ENCODE assay signal across 8 cellular contexts in genomic region chr17:67993153-67993997, GRCh38. TPM values are rescaled to one million over a fixed set of nuclear protein-coding genes. Genes with fewer than 3 reads are reported as not detected.
DNase-seq lines count a peak whose midpoint lies in the region; ATAC-seq and TF ChIP-seq lines count a peak whose summit lies in the region.

No MANE protein-coding gene starts in this region.

- BruUV-seq in A673 (replicated peaks; lab: Mats Ljungman, UMichigan) = no TSS peak

- DNase-seq in A673 (ENCODE audit: low spot score) (peak; percentile 91), NCI-H2171 treated with DMSO at 0.1 percent for 48 hours (lab: John Stamatoyannopoulos, UW) (peak; percentile 57), cerebellum (ENCODE audit: low spot score) (peak; percentile 91), kidney tubule cell (ENCODE audit: low spot score) (peak; percentile 92)
- DNase-seq in stimulated activated CD4-positive, alpha-beta T cell treated with anti-CD3 and anti-CD28 coated beads, Interleukin-15, amount 100 ng/mL, for 48 hours (ENCODE audit: low read depth in 2 of 2) = peak; percentile 42 to 63

- peak overlapping the region; percentile 93 for H3K27ac ChIP-seq in A673 (ENCODE audit: low read depth, low read length, poor library complexity, severe bottlenecking)

- intact Hi-C loops in A673 (cut with micrococcal nuclease; ENCODE audit: unreplicated experiment) = no loop called here

- CTCF ChIA-PET in A673 (lab: Charles Lee) = no interaction called here

- H3K4me1 ChIP-seq in A673 (ENCODE audit: insufficient read depth, low read length, poor library complexity, severe bottlenecking) = peaks cover 10% of the 10 kb centered on the region

- no peak for TF ChIP-seq CTCF in A673 (conservative IDR thresholded peaks at IDR 0.05; ENCODE audit: low read depth, low read length)

- POLR2A ChIA-PET in A673 (lab: Charles Lee; ENCODE audit: low non-redundant PET) = interaction anchor here (0.6 kb wide), 1 partner anchor 276 kb away, joined by 11 read pairs; the partner anchor contains the start of gene NOL11

- no peaks in the 10 kb centered on the region for H3K36me3 ChIP-seq in A673 (ENCODE audit: insufficient read depth, low read length, poor library complexity, severe bottlenecking)

- peak overlapping the region; percentile 83 for H3K4me3 ChIP-seq in A673 (ENCODE audit: low read depth, low read length, poor library complexity, severe bottlenecking)

- no peaks in the 10 kb centered on the region for H3K9me3 ChIP-seq in A673 (ENCODE audit: low read depth, low read length, poor library complexity, severe bottlenecking)

- H3K27me3 ChIP-seq in A673 (replicated peaks; ENCODE audit: insufficient read depth, low read depth, low read length, poor library complexity) = no peaks in the 10 kb centered on the region

- ATAC-seq in GM18520 (IDR thresholded peaks at IDR 0.05; ENCODE audit: unreplicated experiment) (peak; percentile 87), HG03045 (IDR thresholded peaks at IDR 0.05; ENCODE audit: unreplicated experiment) (peak; percentile 75)
- peak; percentile 76 to 82 for ATAC-seq in activated CD4-positive, CD25-positive, alpha-beta regulatory T cell treated with anti-CD3 and anti-CD28 coated beads, Interleukin-2, amount 50 U/mL, for 24 hours

RNA-seq across cellular contexts. Expression of gene C17orf58, which starts 2.9 kb away (rescaled TPM):
- 12.5 and 17.4 TPM in 2 replicates for total RNA-seq in A673 (2021)
- 17.0 TPM for total RNA-seq in cerebellum

RNA-seq across cellular contexts. Expression of gene KPNA2, which starts 42.2 kb away (rescaled TPM):
- total RNA-seq in A673 (2021) = 481 and 486 TPM in 2 replicates
- total RNA-seq in cerebellum = 39.7 TPM

Comparison
In these comparisons a context has a peak if more than half of its experiments do, and no peak if none do; other contexts are left out.
1. Peak in every context shown above with its lines: DNase-seq, ATAC-seq, H3K4me3 ChIP-seq and H3K27ac ChIP-seq.
2. RNA of gene KPNA2, which starts 42.2 kb away (total RNA-seq): 481 to 486 TPM in A673; 39.7 TPM in cerebellum (single experiment); every median in the first group is over 10 times any median in the second.